ENCODE assay signal across 10 cellular contexts in genomic region chr3:106068795-106069194, GRCh38.
DNase-seq lines count a peak whose midpoint lies in the region; ATAC-seq and TF ChIP-seq lines count a peak whose summit lies in the region.
"Had no signal": no experiment of that assay in that cellular context is flagged by ENCODE, and none has a peak within 500 bp of the region (broad histone marks: within the 10 kb centered on the region; RNA-seq: fewer than 3 reads in every experiment).

No MANE protein-coding gene starts in this region.

- WGBS in SK-N-SH (ENCODE audit: low lambda C conversion rate): 86% methylated on average over 2 of the region's 2 CpGs

- H3K36me3 ChIP-seq in fibroblast of lung (ENCODE audit: control insufficient read depth, insufficient read depth, low read length) (no peaks in the 10 kb centered on the region), PC-3 (ENCODE audit: low read depth, low read length) (no peaks in the 10 kb centered on the region), SK-N-SH (replicated peaks in 1 of 2; ENCODE audit: control insufficient read depth in 1 of 2, insufficient read depth in 2 of 2, low read length in 1 of 2) (no peaks in the 10 kb centered on the region)

- H3K9me2 ChIP-seq in PC-3 (replicated peaks; ENCODE audit: low read length) (no peaks in the 10 kb centered on the region), SK-N-SH (no peaks in the 10 kb centered on the region)

- H3F3A ChIP-seq in PC-3 (ENCODE audit: low read length, unreplicated experiment): no peaks in the 10 kb centered on the region
- H3F3A ChIP-seq in SK-N-SH (replicated peaks; ENCODE audit: insufficient read depth): no peaks in the 10 kb centered on the region

- POLR2A ChIA-PET in PC-3 (lab: Charles Lee; ENCODE audit: unreplicated experiment): no interaction called here
- POLR2A ChIA-PET in SK-N-SH (lab: Yijun Ruan, JAX): no interaction called here

- peak; percentile 86 for ATAC-seq in GM19395 (IDR thresholded peaks at IDR 0.05; ENCODE audit: unreplicated experiment)
- ATAC-seq in HG03342 (IDR thresholded peaks at IDR 0.05; ENCODE audit: unreplicated experiment): peak; percentile 74
- ATAC-seq in PC-3: no peak

- TF ChIP-seq EP300 in SK-N-SH (IDR thresholded peaks at IDR 0.05; ENCODE audit: borderline replicate concordance in 1 of 2, low read depth in 1 of 2, low read length in 1 of 2): no peak

- H3K4me3 ChIP-seq in fibroblast of lung (replicated peaks in 1 of 4; ENCODE audit: control extremely low read depth in 1 of 4, insufficient read depth in 1 of 4, low read depth in 3 of 4, low read length in 4 of 4): no peak overlapping the region
- no peak overlapping the region for H3K4me3 ChIP-seq in PC-3 (ENCODE audit: low read length)
- no peak overlapping the region for H3K4me3 ChIP-seq in SK-N-SH (ENCODE audit: low read depth in 2 of 2, low read length in 1 of 2)

- BruUV-seq in PC-3 (replicated peaks; lab: Mats Ljungman, UMichigan): no TSS peak

- H3K9ac ChIP-seq in fibroblast of lung (ENCODE audit: insufficient read depth, low read length) (no peak overlapping the region), PC-3 (ENCODE audit: low read length) (no peak overlapping the region), SK-N-SH (no peak overlapping the region)

- no peaks in the 10 kb centered on the region for H3K27me3 ChIP-seq in fibroblast of lung (ENCODE audit: control insufficient read depth, insufficient read depth, low read length)
- H3K27me3 ChIP-seq in PC-3 (ENCODE audit: low read length): no peaks in the 10 kb centered on the region
- H3K27me3 ChIP-seq in SK-N-SH (ENCODE audit: insufficient read depth): no peaks in the 10 kb centered on the region

- DNase-seq in AG20443 (ENCODE audit: low spot score): peak; percentile 21
- peak in 1 of 2 donors; percentile 71 for DNase-seq in fibroblast of lung (ENCODE audit: low read depth in 2 of 2)
- no peak for DNase-seq in NCI-H345 treated with DMSO at 0.1 percent for 48 hours (lab: John Stamatoyannopoulos, UW; ENCODE audit: unreplicated experiment)
- DNase-seq in PC-3: no peak
- no peak for DNase-seq in SK-N-SH
- DNase-seq in HCEC 1CT: no peak
- DNase-seq: activated CD4-positive, alpha-beta T cell treated with anti-CD3 and anti-CD28 coated beads, Interleukin-2, amount 50 U/mL, for 4 hours; NCI-H524 treated with DMSO at 0.1 percent for 48 hours had no signal

- TF ChIP-seq CTCF in fibroblast of lung (conservative IDR thresholded peaks at IDR 0.05 in 1 of 2, IDR thresholded peaks at IDR 0.05 in 1 of 2; ENCODE audit: low read depth in 1 of 2, low read length in 2 of 2) (no peak), PC-3 (conservative IDR thresholded peaks at IDR 0.05; ENCODE audit: low read depth, low read length) (no peak), SK-N-SH (IDR thresholded peaks at IDR 0.05) (no peak)

- no peak overlapping the region for H3K27ac ChIP-seq in fibroblast of lung (ENCODE audit: insufficient read depth, low read length)
- no peak overlapping the region for H3K27ac ChIP-seq in PC-3 (ENCODE audit: low read length)
- no peak overlapping the region for H3K27ac ChIP-seq in SK-N-SH (ENCODE audit: low read depth in 2 of 2, low read length in 1 of 2)

- no peak for TF ChIP-seq RAD21 in SK-N-SH (IDR thresholded peaks at IDR 0.05; ENCODE audit: low read length)

- H3K4me1 ChIP-seq in fibroblast of lung (ENCODE audit: control insufficient read depth, extremely low read depth, insufficient read depth, low read length) (no peaks in the 10 kb centered on the region), PC-3 (ENCODE audit: insufficient read depth, low read length) (no peaks in the 10 kb centered on the region), SK-N-SH (ENCODE audit: control insufficient read depth in 1 of 2, insufficient read depth in 2 of 2, low read depth in 1 of 2, low read length in 1 of 2) (no peaks in the 10 kb centered on the region)

- no peaks in the 10 kb centered on the region for H3K79me2 ChIP-seq in fibroblast of lung (ENCODE audit: control insufficient read depth, insufficient read depth, low read length)
- H3K79me2 ChIP-seq in PC-3 (ENCODE audit: low read length): no peaks in the 10 kb centered on the region
- H3K79me2 ChIP-seq in SK-N-SH (ENCODE audit: insufficient read depth): no peaks in the 10 kb centered on the region

- H2AFZ ChIP-seq in fibroblast of lung (ENCODE audit: low read length) (peak overlapping the region; percentile 3), PC-3 (ENCODE audit: low read length) (no peak overlapping the region), SK-N-SH (ENCODE audit: low read depth) (no peak overlapping the region; the same call in 1 of the 2 replicates)

- CTCF ChIA-PET in PC-3 (lab: Charles Lee): no interaction called here
- CTCF ChIA-PET in SK-N-SH (lab: Yijun Ruan, JAX): no interaction called here

- H3K9me3 ChIP-seq in fibroblast of lung (ENCODE audit: control insufficient read depth, insufficient read depth, low read depth, low read length) (no peaks in the 10 kb centered on the region), PC-3 (ENCODE audit: low read length) (0 out of 2 replicates have a peak, but pooled peaks cover 6% of the 10 kb centered on the region), SK-N-SH (no peaks in the 10 kb centered on the region; the same call in 1 of the 2 replicates)

- peak overlapping the region; percentile 27 for H3K4me2 ChIP-seq in fibroblast of lung (ENCODE audit: extremely low read depth, insufficient read depth, low read length)
- no peak overlapping the region for H3K4me2 ChIP-seq in PC-3 (ENCODE audit: low read length)
- no peak overlapping the region for H3K4me2 ChIP-seq in SK-N-SH

- H4K20me1 ChIP-seq in fibroblast of lung (ENCODE audit: control insufficient read depth, extremely low read depth, insufficient read depth, low read length) (no peaks in the 10 kb centered on the region), PC-3 (ENCODE audit: low read length) (no peaks in the 10 kb centered on the region), SK-N-SH (ENCODE audit: insufficient read depth) (no peaks in the 10 kb centered on the region)

- intact Hi-C loops in PC-3 (cut with micrococcal nuclease): no loop called here

TF ChIP-seq in SK-N-SH, 30 proteins besides CTCF, POLR2A, EP300 and RAD21:
- no peak for TF ChIP-seq MAX (IDR thresholded peaks at IDR 0.05; ENCODE audit: low read depth)
- no peak for TF ChIP-seq IRF3 (IDR thresholded peaks at IDR 0.05; ENCODE audit: low read depth, low read length)
- TF ChIP-seq TEAD4 (IDR thresholded peaks at IDR 0.05; ENCODE audit: borderline replicate concordance, insufficient read depth): no peak
- TF ChIP-seq ELF1 (IDR thresholded peaks at IDR 0.05): no peak
- no peak for TF ChIP-seq JUND (IDR thresholded peaks at IDR 0.05)
- no peak for TF ChIP-seq CHD2 (IDR thresholded peaks at IDR 0.05; ENCODE audit: low read length, partially characterized antibody)
- TF ChIP-seq SIN3A (IDR thresholded peaks at IDR 0.05; ENCODE audit: borderline replicate concordance, low read depth, low read length): no peak
- TF ChIP-seq FOXJ3 (CRISPR knock-in tag; IDR thresholded peaks at IDR 0.05): no peak
